In genomic region chr6:131510094-131510493, GRCh38 we compare ENCODE assay signal across 13 cellular contexts.
A peak's percentile ranks its signal among the peaks of the same experiment; 100 is the strongest.
DNase-seq lines count a peak whose midpoint lies in the region; ATAC-seq, FAIRE-seq and TF ChIP-seq lines count a peak whose summit lies in the region.
"Had no signal": no experiment of that assay in that cellular context is flagged by ENCODE, and none has a peak within 500 bp of the region (broad histone marks: within the 10 kb centered on the region; RNA-seq: fewer than 3 reads in every experiment).

No MANE protein-coding gene starts in this region.

- peaks cover 26% of the 10 kb centered on the region for H3K36me3 Mint-ChIP-seq in GM23338 (ENCODE audit: low read depth)

- H3K9me2 ChIP-seq in GM23338 (ENCODE audit: insufficient read depth) = peaks cover 9% of the 10 kb centered on the region; the same call in 1 of the 2 replicates

- H3K4me1 ChIP-seq in GM23338 (ENCODE audit: insufficient read depth) (peaks cover 15% of the 10 kb centered on the region), HUES48 (ENCODE audit: control insufficient read depth, insufficient read depth, low read length) (peaks cover 11% of the 10 kb centered on the region), endocrine pancreas (ENCODE audit: control insufficient read depth, insufficient read depth, low read length) (no peaks in the 10 kb centered on the region), HepG2 (ENCODE audit: insufficient read depth, low read length) (no peaks in the 10 kb centered on the region)
- H3K4me1 ChIP-seq: upper lobe of right lung had no signal

- DNase-seq in GM23338 (ENCODE audit: low spot score) (peak; percentile 60), ecto neural progenitor cell (ENCODE audit: low spot score) (no peak), HepG2 (ENCODE audit: low spot score) (no peak), GM19240 (ENCODE audit: insufficient read length, low spot score) (no peak)
- DNase-seq: cortex of kidney; GF-D8; naive thymus-derived CD8-positive, alpha-beta T cell; upper lobe of right lung had no signal

- H2AFZ ChIP-seq in GM23338 (no peak overlapping the region), HepG2 (ENCODE audit: low read length) (no peak overlapping the region)

- POLR2A ChIA-PET in HepG2 (lab: Yijun Ruan, JAX) = no interaction called here

- H3K27ac Mint-ChIP-seq in GM23338 = peak overlapping the region; percentile 91
- H3K27ac Mint-ChIP-seq: B cell; naive thymus-derived CD8-positive, alpha-beta T cell had no signal

- H3K36me3 ChIP-seq in GM23338 (ENCODE audit: insufficient read depth) (peaks cover 7% of the 10 kb centered on the region), HUES48 (ENCODE audit: control insufficient read depth, insufficient read depth, low read length) (no peaks in the 10 kb centered on the region), endocrine pancreas (ENCODE audit: control insufficient read depth, insufficient read depth, low read length) (no peaks in the 10 kb centered on the region), HepG2 (replicated peaks in 1 of 2; ENCODE audit: control insufficient read depth in 1 of 2, insufficient read depth in 2 of 2, low read length in 2 of 2) (no peaks in the 10 kb centered on the region)
- H3K36me3 ChIP-seq: upper lobe of right lung had no signal

- peak overlapping the region; percentile 10; the same call in 1 of the 2 replicates for H3K9ac ChIP-seq in HUES48 (ENCODE audit: low read depth, low read length)
- H3K9ac ChIP-seq in endocrine pancreas (ENCODE audit: control insufficient read depth, insufficient read depth, low read length) = no peak overlapping the region
- no peak overlapping the region for H3K9ac ChIP-seq in HepG2 (ENCODE audit: insufficient read depth, low read depth, low read length)

- no peak for TF ChIP-seq POLR2A in HepG2 (IDR thresholded peaks at IDR 0.05; ENCODE audit: insufficient read depth in 1 of 2, low read depth in 2 of 2, low read length in 2 of 2)

- no peak for TF ChIP-seq RAD21 in HepG2 (CRISPR knock-in tag; IDR thresholded peaks at IDR 0.05)

- H3K27ac ChIP-seq in GM23338 (ENCODE audit: low read depth) = peak overlapping the region; percentile 75
- H3K27ac ChIP-seq in HUES48 (ENCODE audit: low read depth, low read length) = peak overlapping the region; percentile 86
- H3K27ac ChIP-seq in HepG2 (ENCODE audit: extremely low read length, insufficient read depth, low read length) = no peak overlapping the region
- H3K27ac ChIP-seq: upper lobe of right lung had no signal

- TF ChIP-seq CTCF in GM23338 (conservative IDR thresholded peaks at IDR 0.05; ENCODE audit: low read depth in 2 of 2) (no peak), HepG2 (CRISPR knock-in tag; IDR thresholded peaks at IDR 0.05) (no peak)

- H3K4me3 ChIP-seq in GM23338 (no peak overlapping the region), HUES48 (ENCODE audit: low read depth, low read length) (no peak overlapping the region), endocrine pancreas (ENCODE audit: control insufficient read depth, insufficient read depth, low read length) (peak overlapping the region; percentile 22), HepG2 (replicated peaks in 1 of 3; ENCODE audit: insufficient read depth in 1 of 3, low read depth in 2 of 3, low read length in 3 of 3) (no peak overlapping the region)
- H3K4me3 ChIP-seq: upper lobe of right lung had no signal

- H3K4me3 Mint-ChIP-seq in GM23338 = no peak overlapping the region
- H3K4me3 Mint-ChIP-seq: B cell; naive thymus-derived CD8-positive, alpha-beta T cell had no signal

- CTCF ChIA-PET in HepG2 (lab: Yijun Ruan, JAX; ENCODE audit: low intra/inter-chr PET ratio, low total read pairs) = no interaction called here

- H3K4me2 ChIP-seq in GM23338 (peak overlapping the region; percentile 22; the same call in 1 of the 2 replicates), HepG2 (ENCODE audit: low read depth, low read length) (no peak overlapping the region)

- H3K79me2 ChIP-seq in GM23338 (replicated peaks; ENCODE audit: insufficient read depth) = no peaks in the 10 kb centered on the region
- H3K79me2 ChIP-seq in HepG2 (ENCODE audit: insufficient read depth, low read length) = no peaks in the 10 kb centered on the region

- no peaks in the 10 kb centered on the region for H4K20me1 ChIP-seq in GM23338 (replicated peaks; ENCODE audit: insufficient read depth)
- no peaks in the 10 kb centered on the region for H4K20me1 ChIP-seq in HepG2 (ENCODE audit: insufficient read depth, low read length)

- intact Hi-C loops in HepG2 (cut with micrococcal nuclease; ENCODE audit: unreplicated experiment) = loop anchor here (10.0 kb wide), 1 partner anchor 115 kb away; the partner anchor contains the start of gene MED23

- H3K9me3 ChIP-seq in HUES48 (ENCODE audit: control insufficient read depth, insufficient read depth, low read length) (peaks cover 4% of the 10 kb centered on the region; the same call in 1 of the 2 replicates), endocrine pancreas (ENCODE audit: control insufficient read depth, low read length) (no peaks in the 10 kb centered on the region), HepG2 (ENCODE audit: low read length) (no peaks in the 10 kb centered on the region)
- H3K9me3 ChIP-seq: upper lobe of right lung had no signal

- peaks cover 14% of the 10 kb centered on the region for H3K4me1 Mint-ChIP-seq in GM23338
- H3K4me1 Mint-ChIP-seq: B cell had no signal

- H3K9me3 Mint-ChIP-seq in GM23338 = peaks cover 15% of the 10 kb centered on the region

- no peaks in the 10 kb centered on the region for H3K27me3 ChIP-seq in GM23338 (ENCODE audit: insufficient read depth)
- H3K27me3 ChIP-seq in HUES48 (ENCODE audit: control insufficient read depth, insufficient read depth, low read length) = no peaks in the 10 kb centered on the region
- no peaks in the 10 kb centered on the region for H3K27me3 ChIP-seq in endocrine pancreas (ENCODE audit: control insufficient read depth, insufficient read depth, low read length)
- peaks cover 1 to 9% of the 10 kb centered on the region in 2 experiments; a peak in 4 of 5 replicates for H3K27me3 ChIP-seq in HepG2 (ENCODE audit: control insufficient read depth in 1 of 2, insufficient read depth in 2 of 2, low read length in 2 of 2)
- H3K27me3 ChIP-seq: upper lobe of right lung had no signal

- no peaks in the 10 kb centered on the region for H3F3A ChIP-seq in GM23338 (replicated peaks; ENCODE audit: low read depth)

- TF ChIP-seq EP300 in HepG2 (IDR thresholded peaks at IDR 0.05; ENCODE audit: low read depth in 2 of 2, low read length in 2 of 2) = no peak
- no peak for TF ChIP-seq EP300 in HepG2 (CRISPR knock-in tag; IDR thresholded peaks at IDR 0.05; ENCODE audit: borderline replicate concordance)

- no peak for FAIRE-seq in HepG2 (lab: Jason Lieb, UNC)

- no peaks in the 10 kb centered on the region for H3K27me3 Mint-ChIP-seq in GM23338 (ENCODE audit: insufficient read depth, low read depth, poor library complexity)
- H3K27me3 Mint-ChIP-seq: B cell; naive thymus-derived CD8-positive, alpha-beta T cell had no signal

- in situ Hi-C loops in HepG2 (cut with HindIII; ENCODE audit: extremely low pct_ligation_motif_present, low pct_unique_long_range_greater_than_20kb) = no loop called here

- ATAC-seq in GM18867 (IDR thresholded peaks at IDR 0.05; ENCODE audit: unreplicated experiment) (peak; percentile 100), GM23338 (peak; percentile 87), HepG2 (no peak), HG02588 (IDR thresholded peaks at IDR 0.05; ENCODE audit: unreplicated experiment) (no peak)
- ATAC-seq: naive thymus-derived CD8-positive, alpha-beta T cell; upper lobe of right lung had no signal

- no TSS peak for BruUV-seq in HepG2 (replicated peaks; lab: Mats Ljungman, UMichigan)

- WGBS in HepG2 (ENCODE audit: low lambda C conversion rate) = 43% methylated on average over 5 of the region's 5 CpGs

TF ChIP-seq in GM23338, 12 proteins besides CTCF, POLR2A, EP300 and RAD21 (continues in another document):
- TF ChIP-seq ETS1 (IDR thresholded peaks at IDR 0.05) = no peak
- TF ChIP-seq JUNB (IDR thresholded peaks at IDR 0.05; ENCODE audit: unreplicated experiment) = no peak
- peak; percentile 39; the same call in 1 of the 2 replicates for TF ChIP-seq POLR2AphosphoS5 (IDR thresholded peaks at IDR 0.05; ENCODE audit: low read depth)
- TF ChIP-seq NANOG (IDR thresholded peaks at IDR 0.05; ENCODE audit: borderline replicate concordance) = peak; percentile 97
- no peak for TF ChIP-seq STAT1 (IDR thresholded peaks at IDR 0.05; ENCODE audit: unreplicated experiment)

TF ChIP-seq in HepG2, 621 proteins besides CTCF, POLR2A, EP300 and RAD21:
- TF ChIP-seq KDM5B (CRISPR knock-in tag; IDR thresholded peaks at IDR 0.05; ENCODE audit: borderline replicate concordance) (no peak), HNRNPUL1 (IDR thresholded peaks at IDR 0.05; ENCODE audit: low read depth, low read length) (no peak), MLXIP (CRISPR knock-in tag; IDR thresholded peaks at IDR 0.05; ENCODE audit: borderline replicate concordance) (no peak), NFYB (CRISPR knock-in tag; IDR thresholded peaks at IDR 0.05) (no peak), BORCS8-MEF2B (CRISPR knock-in tag; IDR thresholded peaks at IDR 0.05) (no peak)

Comparison
In these comparisons a context has a peak if more than half of its experiments do, and no peak if none do; other contexts are left out.
1. ATAC-seq: peak in GM18867 (single experiment) and GM23338 (single experiment); none in HepG2 (single experiment) and HG02588 (single experiment).